ENCODE assay signal across 8 cellular contexts in the genomic region with DNA sequence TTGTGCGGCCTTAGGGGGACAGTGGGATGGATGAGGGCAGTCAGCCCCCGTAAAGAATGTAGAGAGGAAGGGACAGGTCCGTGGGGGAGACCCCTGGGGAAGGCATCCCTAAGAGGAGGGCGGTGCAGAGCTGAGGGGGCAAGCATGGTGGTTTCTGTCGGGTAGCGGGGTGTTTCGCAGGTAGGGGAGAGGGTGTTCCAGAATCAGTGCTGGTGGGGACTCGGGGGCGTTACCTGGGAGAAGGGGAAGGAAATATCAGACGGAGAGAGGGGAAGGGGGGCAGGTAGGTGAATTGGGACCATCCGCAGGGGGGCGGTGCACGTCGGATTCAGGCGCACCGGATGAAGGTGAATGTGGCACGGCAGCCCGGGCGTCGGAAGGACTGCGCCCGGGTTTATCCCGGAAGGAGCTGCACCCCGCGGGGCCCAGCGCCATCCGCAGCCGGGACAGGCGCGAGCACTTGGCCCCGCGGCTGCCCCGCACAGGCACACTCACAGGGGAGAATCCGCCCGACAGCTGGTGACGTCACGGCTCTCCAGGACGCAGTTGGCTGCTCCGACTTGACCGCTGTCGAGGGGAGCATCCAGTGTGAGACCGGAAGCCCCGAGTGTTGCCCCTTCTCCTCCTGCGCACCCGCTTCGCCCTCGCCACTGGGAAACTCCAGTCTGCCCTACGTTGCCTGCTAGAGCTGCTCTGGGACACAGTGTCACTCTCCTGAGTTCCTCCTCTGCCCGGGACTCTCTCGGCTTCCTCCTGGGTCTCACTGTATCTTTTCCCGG. TPM values are rescaled to one million over a fixed set of nuclear protein-coding genes. Genes with fewer than 3 reads are reported as not detected.
DNase-seq lines count a peak whose midpoint lies in the region; TF ChIP-seq lines count a peak whose summit lies in the region.

No MANE protein-coding gene starts in this region.

- no peaks in the 10 kb centered on the region for H3K27me3 ChIP-seq in SU-DHL-6 (ENCODE audit: low read length)
- no peaks in the 10 kb centered on the region for H3K27me3 ChIP-seq in ascending aorta
- H3K27me3 ChIP-seq in iPS DF 6.9 (ENCODE audit: control insufficient read depth, insufficient read depth, low read length), result no peaks in the 10 kb centered on the region

- TF ChIP-seq CTCF in Calu3 (IDR thresholded peaks at IDR 0.05; ENCODE audit: unreplicated experiment) (no peak), SU-DHL-6 (IDR thresholded peaks at IDR 0.05; ENCODE audit: insufficient read depth, low read length, poor library complexity, severe bottlenecking) (no peak), ascending aorta (IDR thresholded peaks at IDR 0.05) (no peak)

- H3K4me3 Mint-ChIP-seq in Calu3 (ENCODE audit: low read depth, unreplicated experiment), result peak overlapping the region; percentile 49

- peaks cover 51% of the 10 kb centered on the region for H3F3A ChIP-seq in SU-DHL-6 (ENCODE audit: insufficient read depth)

- no peaks in the 10 kb centered on the region for H4K20me1 ChIP-seq in SU-DHL-6 (ENCODE audit: low read depth, low read length)

- H3K27ac Mint-ChIP-seq in Calu3 (ENCODE audit: unreplicated experiment), result peak overlapping the region; percentile 38

- peak overlapping the region; percentile 22 for H2AFZ ChIP-seq in SU-DHL-6 (ENCODE audit: low read depth, low read length, severe bottlenecking)

- H3K4me1 ChIP-seq in ascending aorta (no peaks in the 10 kb centered on the region), iPS DF 6.9 (ENCODE audit: control insufficient read depth, insufficient read depth, low read length) (no peaks in the 10 kb centered on the region)

- no TSS peak for BruUV-seq in Calu3 (replicated peaks; lab: Mats Ljungman, UMichigan)

- H3K27me3 Mint-ChIP-seq in Calu3 (ENCODE audit: unreplicated experiment), result peaks cover 76% of the 10 kb centered on the region

- intact Hi-C loops in Calu3 (cut with micrococcal nuclease; ENCODE audit: unreplicated experiment) (no loop called here), ascending aorta (cut with DNase I) (no loop called here)

- H3K9me3 ChIP-seq in SU-DHL-6 (ENCODE audit: insufficient read depth, low read length), result no peaks in the 10 kb centered on the region
- no peaks in the 10 kb centered on the region for H3K9me3 ChIP-seq in ascending aorta
- no peaks in the 10 kb centered on the region for H3K9me3 ChIP-seq in iPS DF 6.9 (ENCODE audit: control insufficient read depth, insufficient read depth, low read length)

- H3K36me3 Mint-ChIP-seq in Calu3 (ENCODE audit: insufficient read depth, unreplicated experiment), result no peaks in the 10 kb centered on the region

- peak overlapping the region; percentile 25 for H3K4me3 ChIP-seq in SU-DHL-6 (ENCODE audit: insufficient read depth, low read length, poor library complexity, severe bottlenecking)
- peak overlapping the region; percentile 43 to 65 for H3K4me3 ChIP-seq in ascending aorta
- peak overlapping the region; percentile 41; the same call in 1 of the 2 replicates for H3K4me3 ChIP-seq in iPS DF 6.9 (ENCODE audit: low read length)
- H3K4me3 ChIP-seq in skin epidermis, result peak overlapping the region; percentile 32 to 46 (median 33)

- WGBS in iPS DF 6.9 (ENCODE audit: insufficient coverage, insufficient read length), result no CpG with 5 or more reads among the region's 51 CpGs

- DNase-seq in Calu3 (peak; percentile 36), GOT3 (lab: John Stamatoyannopoulos, UW) (peak; percentile 7), ascending aorta (ENCODE audit: low spot score in 2 of 2) (peak; percentile 55 to 87), iPS DF 6.9 (ENCODE audit: low read depth, low spot score) (no peak), RKO (ENCODE audit: low spot score) (no peak), NCI-H1048 (lab: John Stamatoyannopoulos, UW) (no peak)

- H3K9me3 Mint-ChIP-seq in Calu3 (ENCODE audit: low read depth, unreplicated experiment), result no peaks in the 10 kb centered on the region

- H3K36me3 ChIP-seq in SU-DHL-6 (ENCODE audit: low read length) (no peaks in the 10 kb centered on the region), ascending aorta (no peaks in the 10 kb centered on the region), iPS DF 6.9 (ENCODE audit: control insufficient read depth, insufficient read depth, low read length) (no peaks in the 10 kb centered on the region)

- peak overlapping the region; percentile 54 for H3K9ac ChIP-seq in SU-DHL-6 (ENCODE audit: low read length)

- H3K4me1 Mint-ChIP-seq in Calu3 (ENCODE audit: low read depth, unreplicated experiment), result no peaks in the 10 kb centered on the region

- H3K4me2 ChIP-seq in SU-DHL-6 (ENCODE audit: low read depth, low read length, poor library complexity, severe bottlenecking), result peak overlapping the region; percentile 63

- CTCF ChIA-PET in Calu3 (lab: Charles Lee), result no interaction called here

- no peaks in the 10 kb centered on the region for H3K79me2 ChIP-seq in SU-DHL-6 (ENCODE audit: insufficient read depth, low read length)

- no peaks in the 10 kb centered on the region for H3K9me2 ChIP-seq in SU-DHL-6 (replicated peaks; ENCODE audit: insufficient read depth, low read length)

- H3K27ac ChIP-seq in SU-DHL-6 (ENCODE audit: low read depth, low read length) (peak overlapping the region; percentile 94), ascending aorta (no peak overlapping the region), iPS DF 6.9 (ENCODE audit: low read length) (no peak overlapping the region), skin epidermis (peak overlapping the region in 18 of 21 experiments; percentile 6 to 87 (median 48))

RNA-seq across cellular contexts. Expression of a gene that starts 1.3 kb away (rescaled TPM):
- total RNA-seq in Calu3 (2022) (0.38 and 0.73 TPM in 2 replicates), ascending aorta (not detected)

RNA-seq across cellular contexts. Expression of a gene that starts 11.8 kb away (rescaled TPM):
- total RNA-seq in Calu3 (2022) (20.9 and 24.6 TPM in 2 replicates), ascending aorta (70.2 TPM)

RNA-seq across cellular contexts. Expression of a gene that starts 33.9 kb away (rescaled TPM):
- total RNA-seq in Calu3 (2022) (not detected in 2 replicates), ascending aorta (not detected)

RNA-seq across cellular contexts. Expression of a gene that starts 40.9 kb away (rescaled TPM):
- total RNA-seq in Calu3 (2022) (8,471 and 11,520 TPM in 2 replicates), ascending aorta (17,070 TPM)

RNA-seq across cellular contexts. Expression of a gene that starts 41.2 kb away (rescaled TPM):
- 7.9 and 8.0 TPM in 2 replicates for total RNA-seq in Calu3 (2022)
- total RNA-seq in ascending aorta, result 67.6 TPM

Comparison
In these comparisons a context has a peak if more than half of its experiments do, and no peak if none do; other contexts are left out.
1. DNase-seq: peak in Calu3 (single experiment), GOT3 (single experiment) and ascending aorta (2 of 2); none in iPS DF 6.9 (single experiment), RKO (single experiment) and NCI-H1048 (single experiment).
2. H3K27ac ChIP-seq: peak in SU-DHL-6 (single experiment) and skin epidermis (18 of 21); none in ascending aorta (0 of 2) and iPS DF 6.9 (single experiment).
3. Peak in every context shown above with its lines, with median percentiles within 50 percentile points of each other: H3K4me3 ChIP-seq.